1 cellular context compared by ENCODE assay signal in genomic region chr16:4261557-4262172, GRCh38.
TF ChIP-seq lines count a peak whose summit lies in the region.

No MANE protein-coding gene starts in this region.

TF ChIP-seq in HCT116, 20 proteins besides CTCF, POLR2A, EP300 and RAD21:
- TF ChIP-seq YY1 (IDR thresholded peaks at IDR 0.05; ENCODE audit: extremely low read depth, insufficient replicate concordance, low read depth, low read length) (no peak), ZNF274 (IDR thresholded peaks at IDR 0.05; ENCODE audit: low read depth, low read length) (no peak), JUND (IDR thresholded peaks at IDR 0.05) (no peak), ELF1 (IDR thresholded peaks at IDR 0.05; ENCODE audit: borderline replicate concordance, low read depth) (no peak), CEBPB (IDR thresholded peaks at IDR 0.05; ENCODE audit: low read depth) (no peak), SRF (IDR thresholded peaks at IDR 0.05; ENCODE audit: low read depth) (no peak), ZBTB33 (IDR thresholded peaks at IDR 0.05; ENCODE audit: extremely low read depth, insufficient replicate concordance, low read length) (no peak), FOSL1 (IDR thresholded peaks at IDR 0.05; ENCODE audit: low read depth) (no peak), CBX3 (IDR thresholded peaks at IDR 0.05; ENCODE audit: low read depth) (no peak), ATF3 (IDR thresholded peaks at IDR 0.05) (no peak), SP1 (IDR thresholded peaks at IDR 0.05; ENCODE audit: low read depth) (no peak)
